In genomic region chr14:43872752-43873655, GRCh38 we compare ENCODE assay signal across 15 cellular contexts.
"Had no signal": no experiment of that assay in that cellular context is flagged by ENCODE, and none has a peak within 500 bp of the region (broad histone marks: within the 10 kb centered on the region; RNA-seq: fewer than 3 reads in every experiment).

No MANE protein-coding gene starts in this region.

- H3K27ac ChIP-seq: left lung, ovary, stomach, thoracic aorta had no signal

- H3K36me3 Mint-ChIP-seq: activated naive CD4-positive, alpha-beta T cell treated with anti-CD3 and anti-CD28 coated beads, Interleukin-2, amount 50 U/mL, for 72 hours; memory B cell had no signal

- H3K4me3 Mint-ChIP-seq: memory B cell, neural crest cell, T-helper 17 cell had no signal

- H3K27me3 Mint-ChIP-seq: memory B cell, T-helper 17 cell had no signal

- H3K4me3 ChIP-seq: breast epithelium, left lung, ovary, stomach, thoracic aorta had no signal

- DNase-seq: activated CD4-positive, alpha-beta T cell treated with anti-CD3 and anti-CD28 coated beads, Interleukin-2, amount 50 U/mL, for 4 hours; activated effector memory CD4-positive, alpha-beta T cell treated with Interleukin-2 at 50 U/mL for 16 hours; activated T-cell treated with anti-CD3 and anti-CD28 coated beads, Interleukin-2, amount 50 U/mL, for 1 hour; amygdala; hypothalamus; left lung; ovary; stimulated activated CD4-positive, alpha-beta T cell treated with anti-CD3 and anti-CD28 coated beads, Interleukin-4, amount 100 ng/mL, for 24 hours; stomach; T-helper 17 cell had no signal

- H3K9me3 Mint-ChIP-seq: activated naive CD4-positive, alpha-beta T cell treated with anti-CD3 and anti-CD28 coated beads, Interleukin-2, amount 50 U/mL, for 72 hours; memory B cell had no signal

- H3K9me3 ChIP-seq: breast epithelium, ovary, stomach, thoracic aorta had no signal

- H3K27ac Mint-ChIP-seq: activated naive CD4-positive, alpha-beta T cell treated with anti-CD3 and anti-CD28 coated beads, Interleukin-2, amount 50 U/mL, for 72 hours; memory B cell; T-helper 17 cell had no signal

- H3K27me3 ChIP-seq: breast epithelium, left lung, ovary, stomach had no signal

- H3K36me3 ChIP-seq: breast epithelium, left lung, ovary, stomach, thoracic aorta had no signal

- H3K4me1 ChIP-seq: breast epithelium, left lung had no signal

- H3K4me1 Mint-ChIP-seq: memory B cell, neural crest cell, T-helper 17 cell had no signal
